ENCODE assay signal across 1 cellular context in genomic region chr13:21673592-21674270, GRCh38.
TF ChIP-seq lines count a peak whose summit lies in the region.

No MANE protein-coding gene starts in this region.

TF ChIP-seq in HEK293, 187 proteins besides CTCF, POLR2A, EP300 and RAD21 (continued from another document):
- TF ChIP-seq ZNF184 (tag by site-specific recombination; IDR thresholded peaks at IDR 0.05) (no peak), ZNF561 (tag by site-specific recombination; IDR thresholded peaks at IDR 0.05; ENCODE audit: borderline replicate concordance) (no peak), ZNF266 (tag by site-specific recombination; IDR thresholded peaks at IDR 0.05; ENCODE audit: low read depth) (no peak), ZNF560 (tag by site-specific recombination; IDR thresholded peaks at IDR 0.05; ENCODE audit: borderline replicate concordance) (no peak), ZSCAN4 (tag by site-specific recombination; IDR thresholded peaks at IDR 0.05) (no peak), ZNF510 (tag by site-specific recombination; IDR thresholded peaks at IDR 0.05; ENCODE audit: insufficient replicate concordance) (no peak), ZBTB20 (tag by site-specific recombination; IDR thresholded peaks at IDR 0.05) (peak; percentile 53; the same call in 1 of the 2 replicates), BCL11B (tag by site-specific recombination; IDR thresholded peaks at IDR 0.05; ENCODE audit: low read depth) (no peak), ZNF221 (tag by site-specific recombination; IDR thresholded peaks at IDR 0.05; ENCODE audit: borderline replicate concordance) (no peak), ZNF248 (tag by site-specific recombination; IDR thresholded peaks at IDR 0.05) (no peak), ZNF670 (tag by site-specific recombination; IDR thresholded peaks at IDR 0.05; ENCODE audit: low read depth) (no peak), ZFP41 (tag by site-specific recombination; IDR thresholded peaks at IDR 0.05; ENCODE audit: borderline replicate concordance) (no peak), ZNF596 (tag by site-specific recombination; IDR thresholded peaks at IDR 0.05) (no peak), ZSCAN16 (tag by site-specific recombination; IDR thresholded peaks at IDR 0.05) (no peak), ZNF677 (tag by site-specific recombination; IDR thresholded peaks at IDR 0.05) (no peak), ZNF274 (IDR thresholded peaks at IDR 0.05; ENCODE audit: low read length) (no peak), ZNF274 (tag by site-specific recombination; IDR thresholded peaks at IDR 0.05; ENCODE audit: borderline replicate concordance) (no peak), FEZF1 (tag by site-specific recombination; IDR thresholded peaks at IDR 0.05) (peak; percentile 7; the same call in 1 of the 2 replicates), WT1 (tag by site-specific recombination; IDR thresholded peaks at IDR 0.05) (no peak), ZNF571 (tag by site-specific recombination; IDR thresholded peaks at IDR 0.05) (no peak), ZNF23 (tag by site-specific recombination; IDR thresholded peaks at IDR 0.05; ENCODE audit: borderline replicate concordance) (no peak)
- TF ChIP-seq, protein P1, sequence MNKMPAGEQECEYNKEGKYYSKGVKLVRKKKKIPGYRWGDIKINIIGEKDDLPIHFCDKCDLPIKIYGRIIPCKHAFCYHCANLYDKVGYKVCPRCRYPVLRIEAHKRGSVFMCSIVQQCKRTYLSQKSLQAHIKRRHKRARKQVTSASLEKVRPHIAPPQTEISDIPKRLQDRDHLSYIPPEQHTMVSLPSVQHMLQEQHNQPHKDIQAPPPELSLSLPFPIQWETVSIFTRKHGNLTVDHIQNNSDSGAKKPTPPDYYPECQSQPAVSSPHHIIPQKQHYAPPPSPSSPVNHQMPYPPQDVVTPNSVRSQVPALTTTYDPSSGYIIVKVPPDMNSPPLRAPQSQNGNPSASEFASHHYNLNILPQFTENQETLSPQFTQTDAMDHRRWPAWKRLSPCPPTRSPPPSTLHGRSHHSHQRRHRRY (tag by site-specific recombination; IDR thresholded peaks at IDR 0.05): no peak
